ENCODE assay signal across 15 cellular contexts in the genomic region with DNA sequence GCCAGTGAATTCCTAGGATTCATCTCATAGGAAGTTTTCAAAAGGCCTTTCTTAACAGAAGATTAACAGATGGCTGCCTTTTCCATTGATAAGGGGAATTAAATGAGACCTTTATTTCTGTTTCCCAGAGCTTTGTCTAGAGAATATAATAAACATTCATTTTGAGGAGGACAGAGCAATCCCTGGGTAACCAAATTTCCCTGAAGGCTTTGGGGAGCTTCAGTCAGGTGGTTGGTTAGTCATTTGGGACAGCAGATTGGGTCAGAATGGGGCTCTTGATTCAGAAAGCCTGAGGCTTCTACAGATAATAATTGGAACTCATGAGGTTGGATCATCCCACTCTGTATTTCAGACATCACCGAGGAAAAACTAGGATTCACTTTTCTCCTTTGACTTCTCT.
"Had no signal": no experiment of that assay in that cellular context is flagged by ENCODE, and none has a peak within 500 bp of the region (broad histone marks: within the 10 kb centered on the region; RNA-seq: fewer than 3 reads in every experiment).

No MANE protein-coding gene starts in this region.

- H3K27me3 Mint-ChIP-seq: activated naive CD4-positive, alpha-beta T cell treated with anti-CD3 and anti-CD28 coated beads, Interleukin-2, amount 50 U/mL, for 24 hours had no signal

- H3K27me3 ChIP-seq: adrenal gland, vagina had no signal

- H3K9me3 Mint-ChIP-seq: activated naive CD4-positive, alpha-beta T cell treated with anti-CD3 and anti-CD28 coated beads, Interleukin-2, amount 50 U/mL, for 24 hours; activated T-cell treated with anti-CD3 and anti-CD28 coated beads, Interleukin-2, amount 50 U/mL, for 4 hours; naive thymus-derived CD4-positive, alpha-beta T cell; T-helper 1 cell treated with Interleukin-12 subunit alpha and Interleukin-12 subunit beta and Interleukin-4 antibody, amounts not matched to agents 30 μg/mL and 1 μg/mL, for 36 hours had no signal

- H3K9me3 ChIP-seq: adrenal gland, vagina had no signal

- H3K4me3 ChIP-seq: adrenal gland, vagina had no signal

- ATAC-seq: activated T-cell treated with anti-CD3 and anti-CD28 coated beads, Interleukin-2, amount 50 U/mL, for 4 hours; naive thymus-derived CD4-positive, alpha-beta T cell had no signal

- H3K27ac Mint-ChIP-seq: T-helper 1 cell treated with Interleukin-12 subunit alpha and Interleukin-12 subunit beta and Interleukin-4 antibody, amounts not matched to agents 30 μg/mL and 1 μg/mL, for 36 hours had no signal

- DNase-seq: activated CD4-positive, alpha-beta T cell treated with anti-CD3 and anti-CD28 coated beads, Interleukin-2, amount 50 U/mL, for 1 hour; activated CD4-positive, CD25-positive, alpha-beta regulatory T cell treated with anti-CD3 and anti-CD28 coated beads, Interleukin-2, amount 50 U/mL, for 72 hours; activated CD8-positive, alpha-beta memory T cell treated with anti-CD3 and anti-CD28 coated beads, Interleukin-2, amount 50 U/mL, for 4 hours; activated effector memory CD4-positive, alpha-beta T cell treated with Interleukin-2 at 50 U/mL for 16 hours; activated T-cell treated with anti-CD3 and anti-CD28 coated beads, Interleukin-2, amount 50 U/mL, for 4 hours; adrenal gland; mesendoderm; naive thymus-derived CD4-positive, alpha-beta T cell; nucleus accumbens; stimulated activated CD4-positive, alpha-beta T cell treated with anti-CD3 and anti-CD28 coated beads, Interleukin-2, amount 100 ng/mL, for 24 hours; stimulated activated naive CD4-positive, alpha-beta T cell treated with Interleukin-2 at 50 U/mL for 16 hours; trophoblast cell had no signal

- H3K27ac ChIP-seq: vagina had no signal
